In genomic region chr19:18253130-18253529, GRCh38 we compare ENCODE assay signal across 24 cellular contexts. TPM values are rescaled to one million over a fixed set of nuclear protein-coding genes. Genes with fewer than 3 reads are reported as not detected.
"Had no signal": no experiment of that assay in that cellular context is flagged by ENCODE, and none has a peak within 500 bp of the region (broad histone marks: within the 10 kb centered on the region; RNA-seq: fewer than 3 reads in every experiment).

No MANE protein-coding gene starts in this region.

- H3K36me3 Mint-ChIP-seq: activated CD4-positive, alpha-beta memory T cell treated with anti-CD3 and anti-CD28 coated beads for 36 hours; activated naive CD4-positive, alpha-beta T cell treated with anti-CD3 and anti-CD28 coated beads, Interleukin-2, amount 50 U/mL, for 72 hours had no signal

- ATAC-seq: activated naive CD4-positive, alpha-beta T cell treated with anti-CD3 and anti-CD28 coated beads, Interleukin-2, amount 50 U/mL, for 72 hours; activated T-cell treated with anti-CD3 and anti-CD28 coated beads, Interleukin-2, amount 50 U/mL, for 4 hours had no signal

- H3K27ac ChIP-seq: RWPE1, SJSA1 had no signal

- H3K9me3 Mint-ChIP-seq: activated CD4-positive, alpha-beta memory T cell treated with anti-CD3 and anti-CD28 coated beads for 36 hours; activated CD4-positive, alpha-beta T cell treated with anti-CD3 and anti-CD28 coated beads, Interleukin-2, amount 10 ng/mL, durations not matched to agents 7 days and 5 days; activated naive CD4-positive, alpha-beta T cell treated with anti-CD3 and anti-CD28 coated beads, Interleukin-2, amount 50 U/mL, for 72 hours; activated T-cell treated with anti-CD3 and anti-CD28 coated beads, Interleukin-2, amount 50 U/mL, for 4 hours; T-helper 1 cell treated with Interleukin-12 subunit alpha and Interleukin-12 subunit beta and Interleukin-4 antibody, amounts not matched to agents 30 μg/mL and 1 μg/mL, for 36 hours had no signal

- H3K4me3 ChIP-seq: SJSA1 had no signal

- H3K9me3 ChIP-seq: Peyer's patch, SJSA1 had no signal

- H3K27me3 ChIP-seq: Peyer's patch had no signal

- H3K36me3 ChIP-seq: Peyer's patch, SJSA1 had no signal

- H3K4me3 Mint-ChIP-seq: activated CD4-positive, alpha-beta memory T cell treated with anti-CD3 and anti-CD28 coated beads for 36 hours; activated CD4-positive, alpha-beta T cell treated with anti-CD3 and anti-CD28 coated beads, Interleukin-2, amount 10 ng/mL, durations not matched to agents 7 days and 5 days; activated T-cell treated with anti-CD3 and anti-CD28 coated beads, Interleukin-2, amount 50 U/mL, for 4 hours; T-helper 1 cell treated with Interleukin-12 subunit alpha and Interleukin-12 subunit beta and Interleukin-4 antibody, amounts not matched to agents 30 μg/mL and 1 μg/mL, for 36 hours had no signal

- DNase-seq: activated CD4-positive, alpha-beta memory T cell treated with anti-CD3 and anti-CD28 coated beads for 36 hours; activated CD4-positive, alpha-beta T cell treated with anti-CD3 and anti-CD28 coated beads, Interleukin-2, amount 10 ng/mL, durations not matched to agents 7 days and 5 days; activated CD4-positive, CD25-positive, alpha-beta regulatory T cell; activated CD8-positive, alpha-beta memory T cell treated with anti-CD3 and anti-CD28 coated beads for 24 hours; activated effector memory CD4-positive, alpha-beta T cell treated with anti-CD3 and anti-CD28 coated beads, Interleukin-2, amount 50 U/mL, for 16 hours; activated naive CD4-positive, alpha-beta T cell treated with Interleukin-2 at 50 U/mL for 16 hours; activated T-cell treated with anti-CD3 and anti-CD28 coated beads, Interleukin-2, amount 50 U/mL, for 4 hours; amygdala; KG1; NCI-H1092; NCI-H1417; NCI-H1930; NCI-H2107; NCI-H2171 treated with DMSO at 0.1 percent for 48 hours; NCI-H345; NCI-H510A; NCI-H526 treated with DMSO at 0.1 percent for 48 hours; NCI-H82; SHP77 had no signal

- H3K27ac Mint-ChIP-seq: activated CD4-positive, alpha-beta memory T cell treated with anti-CD3 and anti-CD28 coated beads for 36 hours; activated CD4-positive, alpha-beta T cell treated with anti-CD3 and anti-CD28 coated beads, Interleukin-2, amount 10 ng/mL, durations not matched to agents 7 days and 5 days; activated naive CD4-positive, alpha-beta T cell treated with anti-CD3 and anti-CD28 coated beads, Interleukin-2, amount 50 U/mL, for 72 hours; T-helper 1 cell treated with Interleukin-12 subunit alpha and Interleukin-12 subunit beta and Interleukin-4 antibody, amounts not matched to agents 30 μg/mL and 1 μg/mL, for 36 hours had no signal

- H3K4me1 ChIP-seq: SJSA1 had no signal

RNA-seq across cellular contexts. Expression of gene PDE4C, which starts 26.9 kb away (rescaled TPM):
- total RNA-seq: activated CD4-positive, alpha-beta memory T cell treated with anti-CD3 and anti-CD28 coated beads for 36 hours; activated T-cell treated with anti-CD3 and anti-CD28 coated beads, Interleukin-2, amount 50 U/mL, for 4 hours; SJSA1 had no signal
